1 cellular context compared by ENCODE assay signal in genomic region chr10:103238506-103239252, GRCh38.
A peak's percentile ranks its signal among the peaks of the same experiment; 100 is the strongest.
TF ChIP-seq lines count a peak whose summit lies in the region.

No MANE protein-coding gene starts in this region.

TF ChIP-seq in H1, 55 proteins besides CTCF, POLR2A, EP300 and RAD21:
- TF ChIP-seq NRF1 (IDR thresholded peaks at IDR 0.05; ENCODE audit: low read depth, low read length) (no peak), YY1 (IDR thresholded peaks at IDR 0.05; ENCODE audit: low read depth, low read length) (0 out of 2 replicates have a peak, but pooled peaks have one; percentile 31), TEAD4 (IDR thresholded peaks at IDR 0.05; ENCODE audit: low read depth, low read length) (peak; percentile 51; the same call in 1 of the 2 replicates)
